ENCODE assay signal across 8 cellular contexts in genomic region chr2:69816923-69817542, GRCh38. TPM values are rescaled to one million over a fixed set of nuclear protein-coding genes. Genes with fewer than 3 reads are reported as not detected.
DNase-seq lines count a peak whose midpoint lies in the region; ATAC-seq and TF ChIP-seq lines count a peak whose summit lies in the region.

No MANE protein-coding gene starts in this region.

- no peaks in the 10 kb centered on the region for H3K9me2 ChIP-seq in Loucy (replicated peaks; ENCODE audit: low read depth, low read length)

- H3K9me3 ChIP-seq in Loucy (ENCODE audit: insufficient read depth, low read depth, low read length), result no peaks in the 10 kb centered on the region
- H3K9me3 ChIP-seq in thoracic aorta, result no peaks in the 10 kb centered on the region

- H3K36me3 ChIP-seq in Loucy (ENCODE audit: insufficient read depth, low read length) (no peaks in the 10 kb centered on the region), thoracic aorta (peaks cover 34% of the 10 kb centered on the region)

- H3K4me3 Mint-ChIP-seq in activated T-helper 1 cell treated with anti-CD3 and anti-CD28 coated beads, Interleukin-12 subunit alpha, Interleukin-12 subunit beta, Interleukin-2, Interleukin-4 antibody, amounts not matched to agents 30 ng/mL and 10 ng/mL and 1 ng/mL, durations not matched to agents 14 hours and 24 hours and 36 hours, result no peak overlapping the region

- no peaks in the 10 kb centered on the region for H3F3A ChIP-seq in Loucy (ENCODE audit: low read depth)

- no peak overlapping the region for H3K9ac ChIP-seq in Loucy (ENCODE audit: low read depth, low read length, poor library complexity, severe bottlenecking)

- no peaks in the 10 kb centered on the region for H3K79me2 ChIP-seq in Loucy (ENCODE audit: insufficient read depth, low read length)

- no peaks in the 10 kb centered on the region for H3K9me3 Mint-ChIP-seq in activated T-helper 1 cell treated with anti-CD3 and anti-CD28 coated beads, Interleukin-12 subunit alpha, Interleukin-12 subunit beta, Interleukin-2, Interleukin-4 antibody, amounts not matched to agents 30 ng/mL and 10 ng/mL and 1 ng/mL, durations not matched to agents 14 hours and 24 hours and 36 hours

- no peaks in the 10 kb centered on the region for H4K20me1 ChIP-seq in Loucy (ENCODE audit: insufficient read depth, low read length, poor library complexity, severe bottlenecking)

- no peak overlapping the region for H2AFZ ChIP-seq in Loucy (ENCODE audit: low read length)

- no peak overlapping the region for H3K4me3 ChIP-seq in Loucy (ENCODE audit: low read length, poor library complexity, severe bottlenecking)
- no peak overlapping the region for H3K4me3 ChIP-seq in fibroblast of the aortic adventitia (ENCODE audit: low read depth, low read length)
- no peak overlapping the region for H3K4me3 ChIP-seq in thoracic aorta

- no peaks in the 10 kb centered on the region for H3K4me1 ChIP-seq in Loucy (ENCODE audit: insufficient read depth, low read length, poor library complexity, severe bottlenecking)
- H3K4me1 ChIP-seq in thoracic aorta (ENCODE audit: control insufficient read depth in 1 of 2, low read depth in 2 of 2), result peaks cover 0 to 7% of the 10 kb centered on the region in 2 donors

- ATAC-seq in thoracic aorta (ENCODE audit: insufficient number of reproducible peaks, low FRiP score, low read depth) (peak; percentile 73), GM18520 (IDR thresholded peaks at IDR 0.05; ENCODE audit: unreplicated experiment) (no peak)

- peak; percentile 78 for TF ChIP-seq CTCF in GM12873 (IDR thresholded peaks at IDR 0.05; ENCODE audit: insufficient read depth, low read depth, low read length, missing control alignments)
- peak; percentile 96 for TF ChIP-seq CTCF in Loucy (conservative IDR thresholded peaks at IDR 0.05; ENCODE audit: low read length)
- peak; percentile 89 for TF ChIP-seq CTCF in fibroblast of the aortic adventitia (IDR thresholded peaks at IDR 0.05; ENCODE audit: insufficient read depth, low read length)
- peak; percentile 98 for TF ChIP-seq CTCF in thoracic aorta (IDR thresholded peaks at IDR 0.05)

- H3K36me3 Mint-ChIP-seq in activated T-helper 1 cell treated with anti-CD3 and anti-CD28 coated beads, Interleukin-12 subunit alpha, Interleukin-12 subunit beta, Interleukin-2, Interleukin-4 antibody, amounts not matched to agents 30 ng/mL and 10 ng/mL and 1 ng/mL, durations not matched to agents 14 hours and 24 hours and 36 hours (ENCODE audit: low read depth), result peaks cover 21% of the 10 kb centered on the region

- H3K27me3 ChIP-seq in Loucy (ENCODE audit: insufficient read depth, low read length, poor library complexity, severe bottlenecking) (no peaks in the 10 kb centered on the region), thoracic aorta (replicated peaks; ENCODE audit: insufficient read depth) (no peaks in the 10 kb centered on the region)

- intact Hi-C loops in activated T-helper 1 cell treated with anti-CD3 and anti-CD28 coated beads, Interleukin-12 subunit alpha, Interleukin-12 subunit beta, Interleukin-2, Interleukin-4 antibody, amounts not matched to agents 30 ng/mL and 10 ng/mL and 1 ng/mL, durations not matched to agents 14 hours and 24 hours and 36 hours (cut with micrococcal nuclease), result loop anchor here (1.0 kb wide), 6 partner anchors 12 to 326 kb away; partner anchors contain the start of gene GMCL1

- H3K27ac Mint-ChIP-seq in activated T-helper 1 cell treated with anti-CD3 and anti-CD28 coated beads, Interleukin-12 subunit alpha, Interleukin-12 subunit beta, Interleukin-2, Interleukin-4 antibody, amounts not matched to agents 30 ng/mL and 10 ng/mL and 1 ng/mL, durations not matched to agents 14 hours and 24 hours and 36 hours, result no peak overlapping the region

- H3K27me3 Mint-ChIP-seq in activated T-helper 1 cell treated with anti-CD3 and anti-CD28 coated beads, Interleukin-12 subunit alpha, Interleukin-12 subunit beta, Interleukin-2, Interleukin-4 antibody, amounts not matched to agents 30 ng/mL and 10 ng/mL and 1 ng/mL, durations not matched to agents 14 hours and 24 hours and 36 hours (ENCODE audit: insufficient read depth), result no peaks in the 10 kb centered on the region

- no peak overlapping the region for H3K4me2 ChIP-seq in Loucy (ENCODE audit: low read depth, low read length, poor library complexity, severe bottlenecking)

- peaks cover 13% of the 10 kb centered on the region for H3K4me1 Mint-ChIP-seq in activated T-helper 1 cell treated with anti-CD3 and anti-CD28 coated beads, Interleukin-12 subunit alpha, Interleukin-12 subunit beta, Interleukin-2, Interleukin-4 antibody, amounts not matched to agents 30 ng/mL and 10 ng/mL and 1 ng/mL, durations not matched to agents 14 hours and 24 hours and 36 hours (ENCODE audit: low read depth)

- DNase-seq in RPMI8226 (peak; percentile 86), fibroblast of the aortic adventitia (ENCODE audit: low read depth) (peak; percentile 92), occipital lobe (lab: John Stamatoyannopoulos, UW) (peak; percentile 52), thoracic aorta (ENCODE audit: low spot score) (peak; percentile 40)
- peak; percentile 68 for DNase-seq in activated T-helper 1 cell treated with anti-CD3 and anti-CD28 coated beads, Interleukin-12 subunit alpha, Interleukin-12 subunit beta, Interleukin-2, Interleukin-4 antibody, amounts not matched to agents 30 ng/mL and 10 ng/mL and 1 ng/mL, durations not matched to agents 14 hours and 24 hours and 36 hours (ENCODE audit: low spot score)

- H3K27ac ChIP-seq in thoracic aorta, result no peak overlapping the region

RNA-seq across cellular contexts. Expression of gene GMCL1, which starts 12.4 kb away (rescaled TPM):
- total RNA-seq in activated T-helper 1 cell treated with anti-CD3 and anti-CD28 coated beads, Interleukin-12 subunit alpha, Interleukin-12 subunit beta, Interleukin-2, Interleukin-4 antibody, amounts not matched to agents 30 ng/mL and 10 ng/mL and 1 ng/mL, durations not matched to agents 14 hours and 24 hours and 36 hours, result 25.6 and 32.8 TPM in 2 replicates
- total RNA-seq in fibroblast of the aortic adventitia (ENCODE audit: low replicate concordance) (9.7 and 14.2 TPM in 2 replicates), occipital lobe (18.7 TPM), thoracic aorta (10 to 100 TPM; 13.5 to 24.1 TPM)

Comparison
In these comparisons a context has a peak if more than half of its experiments do, and no peak if none do; other contexts are left out.
1. DNase-seq: peak in every context shown above with its lines; median percentile 92 in fibroblast of the aortic adventitia; 86 in RPMI8226; 68 in activated T-helper 1 cell treated with anti-CD3 and anti-CD28 coated beads, Interleukin-12 subunit alpha, Interleukin-12 subunit beta, Interleukin-2, Interleukin-4 antibody, amounts not matched to agents 30 ng/mL and 10 ng/mL and 1 ng/mL, durations not matched to agents 14 hours and 24 hours and 36 hours; 52 in occipital lobe; 40 in thoracic aorta.